9 cellular contexts compared by ENCODE assay signal in genomic region chr20:23636182-23636907, GRCh38. TPM values are rescaled to one million over a fixed set of nuclear protein-coding genes. Genes with fewer than 3 reads are reported as not detected.
DNase-seq lines count a peak whose midpoint lies in the region; ATAC-seq and TF ChIP-seq lines count a peak whose summit lies in the region.
"Had no signal": no experiment of that assay in that cellular context is flagged by ENCODE, and none has a peak within 500 bp of the region (broad histone marks: within the 10 kb centered on the region; RNA-seq: fewer than 3 reads in every experiment).

No MANE protein-coding gene starts in this region.

- H3K27me3 ChIP-seq in HUES48 (ENCODE audit: control insufficient read depth, insufficient read depth, low read length) (peaks cover 12% of the 10 kb centered on the region), layer of hippocampus (ENCODE audit: control insufficient read depth, insufficient read depth, low read length) (no peaks in the 10 kb centered on the region)

- H3K9me3 ChIP-seq in HUES48 (ENCODE audit: control insufficient read depth, insufficient read depth, low read length) = no peaks in the 10 kb centered on the region

- H3K4me1 ChIP-seq in HUES48 (ENCODE audit: control insufficient read depth, insufficient read depth, low read length) = peaks cover 7% of the 10 kb centered on the region

- TF ChIP-seq CTCF in brain (conservative IDR thresholded peaks at IDR 0.05) = no peak

- peaks cover 3% of the 10 kb centered on the region for H3K27me3 Mint-ChIP-seq in brain
- peaks cover 46% of the 10 kb centered on the region for H3K27me3 Mint-ChIP-seq in stimulated activated naive CD8-positive, alpha-beta T cell treated with anti-CD3 and anti-CD28 coated beads, Interleukin-15, amount 100 ng/mL, for 72 hours

- H3K4me1 Mint-ChIP-seq in brain = peaks cover 27% of the 10 kb centered on the region
- peaks cover 11% of the 10 kb centered on the region for H3K4me1 Mint-ChIP-seq in stimulated activated naive CD8-positive, alpha-beta T cell treated with anti-CD3 and anti-CD28 coated beads, Interleukin-15, amount 100 ng/mL, for 72 hours

- H3K27ac ChIP-seq in HUES48 (ENCODE audit: low read depth, low read length) = no peak overlapping the region
- peak overlapping the region; percentile 83 for H3K27ac ChIP-seq in layer of hippocampus (ENCODE audit: low read depth, low read length)

- no peak overlapping the region for H3K9ac ChIP-seq in HUES48 (ENCODE audit: low read depth, low read length)

- ATAC-seq in stimulated activated naive CD8-positive, alpha-beta T cell treated with anti-CD3 and anti-CD28 coated beads, Interleukin-15, amount 100 ng/mL, for 72 hours = no peak

- H3K4me3 Mint-ChIP-seq in brain = peak overlapping the region; percentile 89 to 96 (median 92)
- H3K4me3 Mint-ChIP-seq in stimulated activated naive CD8-positive, alpha-beta T cell treated with anti-CD3 and anti-CD28 coated beads, Interleukin-15, amount 100 ng/mL, for 72 hours = peak overlapping the region; percentile 53 to 74

- no peaks in the 10 kb centered on the region for H3K9me3 Mint-ChIP-seq in brain
- H3K9me3 Mint-ChIP-seq in stimulated activated naive CD8-positive, alpha-beta T cell treated with anti-CD3 and anti-CD28 coated beads, Interleukin-15, amount 100 ng/mL, for 72 hours = no peaks in the 10 kb centered on the region

- DNase-seq in stimulated activated naive CD8-positive, alpha-beta T cell treated with anti-CD3 and anti-CD28 coated beads, Interleukin-15, amount 100 ng/mL, for 72 hours = no peak
- no peak for DNase-seq in SIG-M5 treated with dmso at 0.1 percent for 504 hours (lab: John Stamatoyannopoulos, UW; ENCODE audit: unreplicated experiment)
- no peak for DNase-seq in NOMO-1 (lab: John Stamatoyannopoulos, UW; ENCODE audit: unreplicated experiment in 2 of 2)
- no peak for DNase-seq in globus pallidus (ENCODE audit: low spot score)
- no peak for DNase-seq in NCI-H1436 (lab: John Stamatoyannopoulos, UW)
- DNase-seq: RPMI8226 had no signal

- no peaks in the 10 kb centered on the region for H3K36me3 ChIP-seq in HUES48 (ENCODE audit: control insufficient read depth, insufficient read depth, low read length)

- peaks cover 5% of the 10 kb centered on the region for H3K36me3 Mint-ChIP-seq in brain

- H3K27ac Mint-ChIP-seq in brain = peak overlapping the region; percentile 86 to 94 (median 92)
- peak overlapping the region in 1 of 2 donors; percentile 80 for H3K27ac Mint-ChIP-seq in stimulated activated naive CD8-positive, alpha-beta T cell treated with anti-CD3 and anti-CD28 coated beads, Interleukin-15, amount 100 ng/mL, for 72 hours

- peak overlapping the region; percentile 81 for H3K4me3 ChIP-seq in HUES48 (ENCODE audit: low read depth, low read length)

RNA-seq across cellular contexts. Expression of gene CST3, which starts 1.4 kb away (rescaled TPM):
- 1,324 TPM for polyA plus RNA-seq in brain (ENCODE audit: insufficient read depth, low read depth, low replicate concordance)

RNA-seq across cellular contexts. Expression of gene CST9, which starts 30.6 kb away (rescaled TPM):
- not detected for polyA plus RNA-seq in brain (ENCODE audit: insufficient read depth, low read depth, low replicate concordance)

RNA-seq across cellular contexts. Expression of gene CST4, which starts 52.5 kb away (rescaled TPM):
- not detected for polyA plus RNA-seq in brain (ENCODE audit: insufficient read depth, low read depth, low replicate concordance)
